24 cellular contexts compared by ENCODE assay signal in the genomic region with DNA sequence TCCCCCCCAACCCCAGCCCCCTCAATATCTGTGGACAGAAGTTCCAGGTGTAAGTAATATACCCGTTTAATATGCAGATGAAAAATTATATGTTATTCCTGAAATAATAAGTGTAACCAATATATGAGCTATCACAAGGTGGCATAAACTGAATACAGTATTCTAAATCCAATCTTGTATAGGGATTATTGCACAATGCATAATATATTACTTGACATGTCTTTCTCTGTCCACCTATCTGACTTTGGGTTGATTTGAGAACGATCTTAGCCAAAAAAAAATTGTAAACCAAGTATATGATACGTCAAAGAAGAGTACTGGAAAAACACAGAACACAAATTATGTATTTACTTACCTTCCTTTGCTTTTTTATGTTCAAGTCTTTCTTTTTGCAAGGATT.
"Had no signal": no experiment of that assay in that cellular context is flagged by ENCODE, and none has a peak within 500 bp of the region (broad histone marks: within the 10 kb centered on the region; RNA-seq: fewer than 3 reads in every experiment).

No MANE protein-coding gene starts in this region.

- H3K27ac Mint-ChIP-seq: naive thymus-derived CD8-positive, alpha-beta T cell; natural killer cell treated with Interleukin-12 subunit alpha and Interleukin-12 subunit beta and Interleukin-15 and Interleukin-18, amount 100 ng/mL, for 72 hours; stimulated activated naive B cell treated with anti-CD40 and anti-IgM and Interleukin-4, amounts not matched to agents 10 μg/mL and 1 μg/mL and 100 μg/mL, for 72 hours; stimulated activated naive CD8-positive, alpha-beta T cell treated with anti-CD3 and anti-CD28 coated beads, Interleukin-15, Interleukin-2, amounts not matched to agents 100 ng/mL and 50 ng/mL, for 24 hours had no signal

- H3K36me3 ChIP-seq: neutrophil, pancreas, prostate gland, thyroid gland, tibial nerve, vagina had no signal

- H3K27me3 ChIP-seq: neutrophil, pancreas, right atrium auricular region, sigmoid colon, spleen, stomach, thyroid gland, tibial nerve, upper lobe of left lung, vagina had no signal

- H3K9me3 ChIP-seq: neutrophil, pancreas, prostate gland, right atrium auricular region, sigmoid colon, spleen, stomach, thoracic aorta, thyroid gland, tibial nerve, upper lobe of left lung, vagina had no signal

- H3K27ac ChIP-seq: neutrophil, pancreas, prostate gland, spleen, thoracic aorta, thyroid gland, tibial nerve, upper lobe of left lung, vagina had no signal

- H3K4me3 ChIP-seq: pancreas, prostate gland, right atrium auricular region, sigmoid colon, spleen, stomach, thoracic aorta, thyroid gland, tibial nerve, upper lobe of left lung, vagina had no signal

- H3K9me3 Mint-ChIP-seq: naive thymus-derived CD8-positive, alpha-beta T cell; natural killer cell treated with Interleukin-12 subunit alpha and Interleukin-12 subunit beta and Interleukin-15 and Interleukin-18, amount 100 ng/mL, for 72 hours; nephron progenitor cell; neural crest cell; stimulated activated naive B cell treated with anti-CD40 and anti-IgM and Interleukin-4, amounts not matched to agents 10 μg/mL and 1 μg/mL and 100 μg/mL, for 72 hours; stimulated activated naive CD8-positive, alpha-beta T cell treated with anti-CD3 and anti-CD28 coated beads, Interleukin-15, Interleukin-2, amounts not matched to agents 100 ng/mL and 50 ng/mL, for 24 hours had no signal

- H3K4me3 Mint-ChIP-seq: naive thymus-derived CD8-positive, alpha-beta T cell; natural killer cell treated with Interleukin-12 subunit alpha and Interleukin-12 subunit beta and Interleukin-15 and Interleukin-18, amount 100 ng/mL, for 72 hours; nephron progenitor cell; neural crest cell; stimulated activated naive B cell treated with anti-CD40 and anti-IgM and Interleukin-4, amounts not matched to agents 10 μg/mL and 1 μg/mL and 100 μg/mL, for 72 hours; stimulated activated naive CD8-positive, alpha-beta T cell treated with anti-CD3 and anti-CD28 coated beads, Interleukin-15, Interleukin-2, amounts not matched to agents 100 ng/mL and 50 ng/mL, for 24 hours had no signal

- H3K4me1 ChIP-seq: prostate gland, thyroid gland had no signal

- H3K4me1 Mint-ChIP-seq: naive thymus-derived CD8-positive, alpha-beta T cell had no signal

- H3K36me3 Mint-ChIP-seq: naive thymus-derived CD8-positive, alpha-beta T cell had no signal

- DNase-seq: nephron progenitor cell; sigmoid colon; spleen; stimulated activated CD4-positive, alpha-beta T cell treated with anti-CD3 and anti-CD28 coated beads, Interleukin-12 subunit alpha, Interleukin-12 subunit beta, amount 100 ng/mL, for 4 hours; stimulated activated CD4-positive, alpha-beta T cell treated with anti-CD3 and anti-CD28 coated beads, Interleukin-1b, Interleukin-23, amount 100 ng/mL, for 48 hours; stimulated activated CD4-positive, alpha-beta T cell treated with anti-CD3 and anti-CD28 coated beads, Interleukin-4, amount 100 ng/mL, for 1 hour; stimulated activated CD4-positive, alpha-beta T cell treated with anti-CD3 and anti-CD28 coated beads, Interleukin-4, amount 100 ng/mL, for 4 hours; stimulated activated CD8-positive, alpha-beta memory T cell treated with anti-CD3 and anti-CD28 coated beads, Interleukin-4, amount 100 ng/mL, for 48 hours; stimulated activated naive B cell treated with anti-CD40 and anti-IgM and Interleukin-4, amounts not matched to agents 10 μg/mL and 1 μg/mL and 100 μg/mL, for 72 hours; stimulated activated naive CD4-positive, alpha-beta T cell treated with Interleukin-2 at 50 U/mL for 16 hours; stomach; thyroid gland; upper lobe of left lung had no signal
